Comparison of ENCODE assay signal across 1 cellular context in the genomic region with DNA sequence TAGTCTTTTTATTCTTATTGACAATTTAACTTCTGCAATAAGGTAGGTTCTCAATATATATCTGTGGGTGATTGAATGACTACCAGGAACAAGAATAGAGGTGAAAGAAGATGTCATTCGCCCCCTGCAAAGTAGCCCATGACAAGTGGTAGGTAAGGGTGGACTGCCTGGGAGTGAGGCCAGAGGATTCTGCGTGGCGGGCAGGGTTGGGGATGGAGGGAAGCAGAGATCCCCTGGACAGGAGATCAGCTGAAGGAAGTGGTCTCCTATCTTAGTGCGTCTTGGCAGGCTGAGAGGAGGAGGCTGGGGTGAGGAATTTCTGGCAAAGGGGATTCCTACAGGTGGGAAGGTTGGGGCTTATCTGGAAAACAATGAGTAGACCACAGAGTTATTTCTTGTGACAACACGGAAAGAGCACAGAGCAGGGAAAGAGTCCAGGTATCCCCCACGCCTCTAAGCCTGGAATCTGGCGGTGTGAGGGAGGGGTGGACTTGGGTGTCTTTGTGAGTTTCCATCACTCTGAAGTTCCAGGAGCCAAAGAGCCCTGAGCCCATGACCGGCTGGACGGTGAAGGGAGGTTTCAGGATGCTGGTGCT.
TF ChIP-seq lines count a peak whose summit lies in the region.

No MANE protein-coding gene starts in this region.

TF ChIP-seq in GM23338, 12 proteins besides CTCF, POLR2A, EP300 and RAD21 (continued from another document):
- TF ChIP-seq, protein P1, sequence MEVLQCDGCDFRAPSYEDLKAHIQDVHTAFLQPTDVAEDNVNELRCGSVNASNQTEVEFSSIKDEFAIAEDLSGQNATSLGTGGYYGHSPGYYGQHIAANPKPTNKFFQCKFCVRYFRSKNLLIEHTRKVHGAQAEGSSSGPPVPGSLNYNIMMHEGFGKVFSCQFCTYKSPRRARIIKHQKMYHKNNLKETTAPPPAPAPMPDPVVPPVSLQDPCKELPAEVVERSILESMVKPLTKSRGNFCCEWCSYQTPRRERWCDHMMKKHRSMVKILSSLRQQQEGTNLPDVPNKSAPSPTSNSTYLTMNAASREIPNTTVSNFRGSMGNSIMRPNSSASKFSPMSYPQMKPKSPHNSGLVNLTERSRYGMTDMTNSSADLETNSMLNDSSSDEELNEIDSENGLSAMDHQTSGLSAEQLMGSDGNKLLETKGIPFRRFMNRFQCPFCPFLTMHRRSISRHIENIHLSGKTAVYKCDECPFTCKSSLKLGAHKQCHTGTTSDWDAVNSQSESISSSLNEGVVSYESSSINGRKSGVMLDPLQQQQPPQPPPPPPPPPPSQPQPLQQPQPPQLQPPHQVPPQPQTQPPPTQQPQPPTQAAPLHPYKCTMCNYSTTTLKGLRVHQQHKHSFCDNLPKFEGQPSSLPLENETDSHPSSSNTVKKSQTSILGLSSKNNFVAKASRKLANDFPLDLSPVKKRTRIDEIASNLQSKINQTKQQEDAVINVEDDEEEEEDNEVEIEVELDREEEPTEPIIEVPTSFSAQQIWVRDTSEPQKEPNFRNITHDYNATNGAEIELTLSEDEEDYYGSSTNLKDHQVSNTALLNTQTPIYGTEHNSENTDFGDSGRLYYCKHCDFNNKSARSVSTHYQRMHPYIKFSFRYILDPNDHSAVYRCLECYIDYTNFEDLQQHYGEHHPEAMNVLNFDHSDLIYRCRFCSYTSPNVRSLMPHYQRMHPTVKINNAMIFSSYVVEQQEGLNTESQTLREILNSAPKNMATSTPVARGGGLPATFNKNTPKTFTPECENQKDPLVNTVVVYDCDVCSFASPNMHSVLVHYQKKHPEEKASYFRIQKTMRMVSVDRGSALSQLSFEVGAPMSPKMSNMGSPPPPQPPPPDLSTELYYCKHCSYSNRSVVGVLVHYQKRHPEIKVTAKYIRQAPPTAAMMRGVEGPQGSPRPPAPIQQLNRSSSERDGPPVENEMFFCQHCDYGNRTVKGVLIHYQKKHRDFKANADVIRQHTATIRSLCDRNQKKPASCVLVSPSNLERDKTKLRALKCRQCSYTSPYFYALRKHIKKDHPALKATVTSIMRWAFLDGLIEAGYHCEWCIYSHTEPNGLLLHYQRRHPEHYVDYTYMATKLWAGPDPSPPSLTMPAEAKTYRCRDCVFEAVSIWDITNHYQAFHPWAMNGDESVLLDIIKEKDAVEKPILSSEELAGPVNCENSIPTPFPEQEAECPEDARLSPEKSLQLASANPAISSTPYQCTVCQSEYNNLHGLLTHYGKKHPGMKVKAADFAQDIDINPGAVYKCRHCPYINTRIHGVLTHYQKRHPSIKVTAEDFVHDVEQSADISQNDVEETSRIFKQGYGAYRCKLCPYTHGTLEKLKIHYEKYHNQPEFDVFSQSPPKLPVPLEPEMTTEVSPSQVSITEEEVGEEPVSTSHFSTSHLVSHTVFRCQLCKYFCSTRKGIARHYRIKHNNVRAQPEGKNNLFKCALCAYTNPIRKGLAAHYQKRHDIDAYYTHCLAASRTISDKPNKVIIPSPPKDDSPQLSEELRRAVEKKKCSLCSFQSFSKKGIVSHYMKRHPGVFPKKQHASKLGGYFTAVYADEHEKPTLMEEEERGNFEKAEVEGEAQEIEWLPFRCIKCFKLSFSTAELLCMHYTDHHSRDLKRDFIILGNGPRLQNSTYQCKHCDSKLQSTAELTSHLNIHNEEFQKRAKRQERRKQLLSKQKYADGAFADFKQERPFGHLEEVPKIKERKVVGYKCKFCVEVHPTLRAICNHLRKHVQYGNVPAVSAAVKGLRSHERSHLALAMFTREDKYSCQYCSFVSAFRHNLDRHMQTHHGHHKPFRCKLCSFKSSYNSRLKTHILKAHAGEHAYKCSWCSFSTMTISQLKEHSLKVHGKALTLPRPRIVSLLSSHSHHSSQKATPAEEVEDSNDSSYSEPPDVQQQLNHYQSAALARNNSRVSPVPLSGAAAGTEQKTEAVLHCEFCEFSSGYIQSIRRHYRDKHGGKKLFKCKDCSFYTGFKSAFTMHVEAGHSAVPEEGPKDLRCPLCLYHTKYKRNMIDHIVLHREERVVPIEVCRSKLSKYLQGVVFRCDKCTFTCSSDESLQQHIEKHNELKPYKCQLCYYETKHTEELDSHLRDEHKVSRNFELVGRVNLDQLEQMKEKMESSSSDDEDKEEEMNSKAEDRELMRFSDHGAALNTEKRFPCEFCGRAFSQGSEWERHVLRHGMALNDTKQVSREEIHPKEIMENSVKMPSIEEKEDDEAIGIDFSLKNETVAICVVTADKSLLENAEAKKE (CRISPR knock-in tag; IDR thresholded peaks at IDR 0.05) = no peak
- TF ChIP-seq ZNF114 (CRISPR knock-in tag; IDR thresholded peaks at IDR 0.05) (no peak), CREB1 (CRISPR knock-in tag; IDR thresholded peaks at IDR 0.05; ENCODE audit: low read depth) (no peak), EZH2phosphoT487 (IDR thresholded peaks at IDR 0.05; ENCODE audit: unreplicated experiment) (no peak), JUNB (IDR thresholded peaks at IDR 0.05; ENCODE audit: unreplicated experiment) (no peak), STAT1 (IDR thresholded peaks at IDR 0.05; ENCODE audit: unreplicated experiment) (no peak)
- TF ChIP-seq, protein P2, sequence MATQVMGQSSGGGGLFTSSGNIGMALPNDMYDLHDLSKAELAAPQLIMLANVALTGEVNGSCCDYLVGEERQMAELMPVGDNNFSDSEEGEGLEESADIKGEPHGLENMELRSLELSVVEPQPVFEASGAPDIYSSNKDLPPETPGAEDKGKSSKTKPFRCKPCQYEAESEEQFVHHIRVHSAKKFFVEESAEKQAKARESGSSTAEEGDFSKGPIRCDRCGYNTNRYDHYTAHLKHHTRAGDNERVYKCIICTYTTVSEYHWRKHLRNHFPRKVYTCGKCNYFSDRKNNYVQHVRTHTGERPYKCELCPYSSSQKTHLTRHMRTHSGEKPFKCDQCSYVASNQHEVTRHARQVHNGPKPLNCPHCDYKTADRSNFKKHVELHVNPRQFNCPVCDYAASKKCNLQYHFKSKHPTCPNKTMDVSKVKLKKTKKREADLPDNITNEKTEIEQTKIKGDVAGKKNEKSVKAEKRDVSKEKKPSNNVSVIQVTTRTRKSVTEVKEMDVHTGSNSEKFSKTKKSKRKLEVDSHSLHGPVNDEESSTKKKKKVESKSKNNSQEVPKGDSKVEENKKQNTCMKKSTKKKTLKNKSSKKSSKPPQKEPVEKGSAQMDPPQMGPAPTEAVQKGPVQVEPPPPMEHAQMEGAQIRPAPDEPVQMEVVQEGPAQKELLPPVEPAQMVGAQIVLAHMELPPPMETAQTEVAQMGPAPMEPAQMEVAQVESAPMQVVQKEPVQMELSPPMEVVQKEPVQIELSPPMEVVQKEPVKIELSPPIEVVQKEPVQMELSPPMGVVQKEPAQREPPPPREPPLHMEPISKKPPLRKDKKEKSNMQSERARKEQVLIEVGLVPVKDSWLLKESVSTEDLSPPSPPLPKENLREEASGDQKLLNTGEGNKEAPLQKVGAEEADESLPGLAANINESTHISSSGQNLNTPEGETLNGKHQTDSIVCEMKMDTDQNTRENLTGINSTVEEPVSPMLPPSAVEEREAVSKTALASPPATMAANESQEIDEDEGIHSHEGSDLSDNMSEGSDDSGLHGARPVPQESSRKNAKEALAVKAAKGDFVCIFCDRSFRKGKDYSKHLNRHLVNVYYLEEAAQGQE (IDR thresholded peaks at IDR 0.05; ENCODE audit: unreplicated experiment) = no peak
